In genomic region chr19:49120325-49120683, GRCh38 we compare ENCODE assay signal across 10 cellular contexts. TPM values are rescaled to one million over a fixed set of nuclear protein-coding genes. Genes with fewer than 3 reads are reported as not detected.
DNase-seq lines count a peak whose midpoint lies in the region; ATAC-seq and TF ChIP-seq lines count a peak whose summit lies in the region.
"Had no signal": no experiment of that assay in that cellular context is flagged by ENCODE, and none has a peak within 500 bp of the region (broad histone marks: within the 10 kb centered on the region; RNA-seq: fewer than 3 reads in every experiment).

No MANE protein-coding gene starts in this region.

- peaks cover 7% of the 10 kb centered on the region for H3K27me3 Mint-ChIP-seq in activated naive CD4-positive, alpha-beta T cell treated with anti-CD3 and anti-CD28 coated beads for 36 hours (ENCODE audit: low read depth)
- H3K27me3 Mint-ChIP-seq in activated B cell treated with CpG ODN at 0.5 μM for 24 hours: peaks cover 7% of the 10 kb centered on the region

- no peaks in the 10 kb centered on the region for H3K9me3 ChIP-seq in iPS-18c (ENCODE audit: control insufficient read depth, insufficient read depth, low read length)
- H3K9me3 ChIP-seq in thoracic aorta: no peaks in the 10 kb centered on the region
- H3K9me3 ChIP-seq in right atrium auricular region: no peaks in the 10 kb centered on the region

- H3K4me1 Mint-ChIP-seq in activated naive CD4-positive, alpha-beta T cell treated with anti-CD3 and anti-CD28 coated beads for 36 hours (ENCODE audit: low read depth): peaks cover 26% of the 10 kb centered on the region
- H3K4me1 Mint-ChIP-seq in activated B cell treated with CpG ODN at 0.5 μM for 24 hours: peaks cover 36% of the 10 kb centered on the region

- H3K36me3 ChIP-seq in thoracic aorta (no peaks in the 10 kb centered on the region), right atrium auricular region (no peaks in the 10 kb centered on the region)

- no peak for DNase-seq in activated naive CD4-positive, alpha-beta T cell treated with anti-CD3 and anti-CD28 coated beads for 36 hours
- no peak for DNase-seq in activated naive CD4-positive, alpha-beta T cell treated with Interleukin-2 at 50 U/mL for 16 hours
- no peak for DNase-seq in activated B cell treated with CpG ODN at 0.5 μM for 24 hours
- DNase-seq in thoracic aorta (ENCODE audit: low spot score): no peak
- no peak for DNase-seq in iPS-NIHi11 (ENCODE audit: low spot score)
- DNase-seq in COLO668 (lab: John Stamatoyannopoulos, UW; ENCODE audit: unreplicated experiment): no peak
- DNase-seq in right atrium auricular region (ENCODE audit: low spot score): no peak

- H3K27ac ChIP-seq in thoracic aorta: no peak overlapping the region
- peak overlapping the region in 1 of 2 donors; percentile 95 for H3K27ac ChIP-seq in right atrium auricular region

- no peak for TF ChIP-seq CTCF in activated B cell treated with CpG ODN at 0.5 μM for 24 hours (IDR thresholded peaks at IDR 0.05)
- TF ChIP-seq CTCF in thoracic aorta (IDR thresholded peaks at IDR 0.05): no peak
- no peak for TF ChIP-seq CTCF in right atrium auricular region (IDR thresholded peaks at IDR 0.05)

- H3K4me3 ChIP-seq in iPS-18c (ENCODE audit: insufficient read depth, low read depth, low read length) (peak overlapping the region; percentile 24; the same call in 1 of the 2 replicates), thoracic aorta (peak overlapping the region; percentile 88), right atrium auricular region (peak overlapping the region in 1 of 2 donors; percentile 70)

- no peaks in the 10 kb centered on the region for H3K9me3 Mint-ChIP-seq in activated naive CD4-positive, alpha-beta T cell treated with anti-CD3 and anti-CD28 coated beads for 36 hours
- no peaks in the 10 kb centered on the region for H3K9me3 Mint-ChIP-seq in activated B cell treated with CpG ODN at 0.5 μM for 24 hours

- H3K27ac Mint-ChIP-seq in activated naive CD4-positive, alpha-beta T cell treated with anti-CD3 and anti-CD28 coated beads for 36 hours: no peak overlapping the region
- no peak overlapping the region for H3K27ac Mint-ChIP-seq in activated B cell treated with CpG ODN at 0.5 μM for 24 hours

- ATAC-seq in activated B cell treated with CpG ODN at 0.5 μM for 24 hours (ENCODE audit: low read depth) (no peak), thoracic aorta (ENCODE audit: insufficient number of reproducible peaks, low FRiP score, low read depth) (no peak)

- H3K4me3 Mint-ChIP-seq in activated naive CD4-positive, alpha-beta T cell treated with anti-CD3 and anti-CD28 coated beads for 36 hours: peak overlapping the region; percentile 66
- peak overlapping the region; percentile 71 for H3K4me3 Mint-ChIP-seq in activated B cell treated with CpG ODN at 0.5 μM for 24 hours

- CTCF ChIA-PET in activated naive CD4-positive, alpha-beta T cell treated with anti-CD3 and anti-CD28 coated beads for 36 hours (lab: Charles Lee): interaction anchor here (1.1 kb wide), 1 partner anchor 14 kb away, joined by 3 read pairs; no protein-coding TSS in a partner anchor
- CTCF ChIA-PET in activated B cell treated with CpG ODN at 0.5 μM for 24 hours (lab: Charles Lee): interaction anchor here (0.6 to 1.5 kb wide), 2 partner anchors 23 to 78 kb away, joined by 3 read pairs; no protein-coding TSS in a partner anchor

- no peaks in the 10 kb centered on the region for H3K27me3 ChIP-seq in thoracic aorta (replicated peaks; ENCODE audit: insufficient read depth)
- no peaks in the 10 kb centered on the region for H3K27me3 ChIP-seq in right atrium auricular region

- no peaks in the 10 kb centered on the region for H3K36me3 Mint-ChIP-seq in activated naive CD4-positive, alpha-beta T cell treated with anti-CD3 and anti-CD28 coated beads for 36 hours (ENCODE audit: low read depth)
- no peaks in the 10 kb centered on the region for H3K36me3 Mint-ChIP-seq in activated B cell treated with CpG ODN at 0.5 μM for 24 hours (ENCODE audit: low read depth)

- POLR2A ChIA-PET in activated B cell treated with CpG ODN at 0.5 μM for 24 hours (lab: Charles Lee): interaction anchor here (0.9 to 1.3 kb wide), 3 partner anchors 8 to 25 kb away, joined by 3 to 4 read pairs (median 3); no protein-coding TSS in a partner anchor

- intact Hi-C loops in activated naive CD4-positive, alpha-beta T cell treated with anti-CD3 and anti-CD28 coated beads for 36 hours (cut with micrococcal nuclease): no loop called here
- intact Hi-C loops in activated B cell treated with CpG ODN at 0.5 μM for 24 hours (cut with micrococcal nuclease): no loop called here

- H3K4me1 ChIP-seq in thoracic aorta (ENCODE audit: control insufficient read depth in 1 of 2, low read depth in 2 of 2): peaks cover 13 to 24% of the 10 kb centered on the region in 2 donors
- peaks cover 0 to 32% of the 10 kb centered on the region in 2 donors for H3K4me1 ChIP-seq in right atrium auricular region

RNA-seq across cellular contexts. Expression of gene PPFIA3, which starts 1.0 kb away (rescaled TPM):
- total RNA-seq in activated naive CD4-positive, alpha-beta T cell treated with anti-CD3 and anti-CD28 coated beads for 36 hours: 1 to 10 TPM; 4.6 to 4.9 TPM
- 1.2 and 3.6 TPM in 2 replicates for total RNA-seq in activated B cell treated with CpG ODN at 0.5 μM for 24 hours
- 1 to 10 TPM; 2.7 to 5.0 TPM for total RNA-seq in thoracic aorta
- 1 to 10 TPM; 5.0 to 6.8 TPM for total RNA-seq in right atrium auricular region

RNA-seq across cellular contexts. Expression of gene C19orf73, which starts 1.4 kb away (rescaled TPM):
- total RNA-seq in activated naive CD4-positive, alpha-beta T cell treated with anti-CD3 and anti-CD28 coated beads for 36 hours: 1 to 10 TPM; 1.5 to 1.9 TPM
- total RNA-seq in activated B cell treated with CpG ODN at 0.5 μM for 24 hours (0.98 and 1.0 TPM in 2 replicates), thoracic aorta (not detected), right atrium auricular region (1 to 10 TPM; 3.1 to 5.9 TPM)

RNA-seq across cellular contexts. Expression of gene LIN7B, which starts 6.1 kb away (rescaled TPM):
- 1 to 10 TPM; 3.4 to 3.8 TPM for total RNA-seq in activated naive CD4-positive, alpha-beta T cell treated with anti-CD3 and anti-CD28 coated beads for 36 hours
- 3.6 and 4.4 TPM in 2 replicates for total RNA-seq in activated B cell treated with CpG ODN at 0.5 μM for 24 hours
- total RNA-seq in thoracic aorta: 10 to 100 TPM in 1 of 2 donors, not detected in 1; 19.8 TPM
- 10 to 100 TPM; 31.5 to 35.0 TPM for total RNA-seq in right atrium auricular region

RNA-seq across cellular contexts. Expression of gene HRC, which starts 34.9 kb away (rescaled TPM):
- not detected for total RNA-seq in activated naive CD4-positive, alpha-beta T cell treated with anti-CD3 and anti-CD28 coated beads for 36 hours
- total RNA-seq in activated B cell treated with CpG ODN at 0.5 μM for 24 hours: not detected in 2 replicates
- 1 to 10 TPM; 2.2 to 6.5 TPM for total RNA-seq in thoracic aorta
- 1,000 to 10,000 TPM in 1 of 2 donors, 100 to 1,000 TPM in 1; 558 to 1,164 TPM for total RNA-seq in right atrium auricular region
- total RNA-seq: dermis microvascular lymphatic vessel endothelial cell, kidney epithelial cell had no signal

RNA-seq across cellular contexts. Expression of gene SNRNP70, which starts 35.1 kb away (rescaled TPM):
- total RNA-seq in activated naive CD4-positive, alpha-beta T cell treated with anti-CD3 and anti-CD28 coated beads for 36 hours: 100 to 1,000 TPM; 163 to 166 TPM
- total RNA-seq in activated B cell treated with CpG ODN at 0.5 μM for 24 hours (268 and 298 TPM in 2 replicates), thoracic aorta (100 to 1,000 TPM; 339 to 438 TPM), right atrium auricular region (10 to 100 TPM; 62.7 to 89.4 TPM)
